1 cellular context compared by ENCODE assay signal in the genomic region with DNA sequence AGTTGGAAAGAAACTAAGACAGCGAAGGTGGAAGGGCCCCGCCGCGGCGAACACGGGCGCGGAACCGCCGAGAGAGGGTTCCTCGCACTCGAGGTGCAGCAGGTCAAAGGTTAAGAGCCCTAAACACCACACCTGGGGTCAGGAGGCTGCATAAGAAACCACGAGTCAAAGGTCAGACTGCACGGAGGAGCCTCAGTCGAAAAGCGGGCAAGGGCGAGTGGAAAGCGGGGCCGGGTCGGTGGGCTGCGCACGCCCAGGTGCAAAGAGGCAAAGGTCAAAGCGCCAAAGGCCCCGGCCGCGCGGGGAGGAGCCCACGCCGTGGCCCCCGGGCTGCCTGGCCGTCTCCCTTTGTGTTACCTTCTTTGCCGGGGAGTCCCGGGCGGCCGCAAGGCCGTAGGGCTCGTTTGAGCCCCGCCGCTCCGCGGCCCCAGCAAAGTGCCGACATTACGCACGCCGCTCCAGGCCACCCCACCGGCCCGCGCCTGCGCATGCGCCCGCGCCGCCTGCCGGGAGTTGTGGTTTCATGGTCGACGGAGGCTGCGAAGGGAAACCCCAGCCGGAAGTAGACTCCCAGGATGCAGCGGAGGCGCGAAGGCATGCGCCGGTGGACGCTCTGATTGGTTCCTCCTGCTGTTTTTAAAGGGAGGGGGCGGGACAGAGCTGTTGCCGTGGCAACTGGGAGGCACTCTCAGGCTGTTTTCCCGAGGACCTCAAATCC.
TF ChIP-seq lines count a peak whose summit lies in the region.

A gene (minus strand): TSS at position 470 of the 718 bp plus-strand sequence. CDS start 25 bp downstream, at position 445.

TF ChIP-seq in K562, 482 proteins besides CTCF, POLR2A, EP300 and RAD21 (continued from another document and continues in another):
- TF ChIP-seq, protein P1, sequence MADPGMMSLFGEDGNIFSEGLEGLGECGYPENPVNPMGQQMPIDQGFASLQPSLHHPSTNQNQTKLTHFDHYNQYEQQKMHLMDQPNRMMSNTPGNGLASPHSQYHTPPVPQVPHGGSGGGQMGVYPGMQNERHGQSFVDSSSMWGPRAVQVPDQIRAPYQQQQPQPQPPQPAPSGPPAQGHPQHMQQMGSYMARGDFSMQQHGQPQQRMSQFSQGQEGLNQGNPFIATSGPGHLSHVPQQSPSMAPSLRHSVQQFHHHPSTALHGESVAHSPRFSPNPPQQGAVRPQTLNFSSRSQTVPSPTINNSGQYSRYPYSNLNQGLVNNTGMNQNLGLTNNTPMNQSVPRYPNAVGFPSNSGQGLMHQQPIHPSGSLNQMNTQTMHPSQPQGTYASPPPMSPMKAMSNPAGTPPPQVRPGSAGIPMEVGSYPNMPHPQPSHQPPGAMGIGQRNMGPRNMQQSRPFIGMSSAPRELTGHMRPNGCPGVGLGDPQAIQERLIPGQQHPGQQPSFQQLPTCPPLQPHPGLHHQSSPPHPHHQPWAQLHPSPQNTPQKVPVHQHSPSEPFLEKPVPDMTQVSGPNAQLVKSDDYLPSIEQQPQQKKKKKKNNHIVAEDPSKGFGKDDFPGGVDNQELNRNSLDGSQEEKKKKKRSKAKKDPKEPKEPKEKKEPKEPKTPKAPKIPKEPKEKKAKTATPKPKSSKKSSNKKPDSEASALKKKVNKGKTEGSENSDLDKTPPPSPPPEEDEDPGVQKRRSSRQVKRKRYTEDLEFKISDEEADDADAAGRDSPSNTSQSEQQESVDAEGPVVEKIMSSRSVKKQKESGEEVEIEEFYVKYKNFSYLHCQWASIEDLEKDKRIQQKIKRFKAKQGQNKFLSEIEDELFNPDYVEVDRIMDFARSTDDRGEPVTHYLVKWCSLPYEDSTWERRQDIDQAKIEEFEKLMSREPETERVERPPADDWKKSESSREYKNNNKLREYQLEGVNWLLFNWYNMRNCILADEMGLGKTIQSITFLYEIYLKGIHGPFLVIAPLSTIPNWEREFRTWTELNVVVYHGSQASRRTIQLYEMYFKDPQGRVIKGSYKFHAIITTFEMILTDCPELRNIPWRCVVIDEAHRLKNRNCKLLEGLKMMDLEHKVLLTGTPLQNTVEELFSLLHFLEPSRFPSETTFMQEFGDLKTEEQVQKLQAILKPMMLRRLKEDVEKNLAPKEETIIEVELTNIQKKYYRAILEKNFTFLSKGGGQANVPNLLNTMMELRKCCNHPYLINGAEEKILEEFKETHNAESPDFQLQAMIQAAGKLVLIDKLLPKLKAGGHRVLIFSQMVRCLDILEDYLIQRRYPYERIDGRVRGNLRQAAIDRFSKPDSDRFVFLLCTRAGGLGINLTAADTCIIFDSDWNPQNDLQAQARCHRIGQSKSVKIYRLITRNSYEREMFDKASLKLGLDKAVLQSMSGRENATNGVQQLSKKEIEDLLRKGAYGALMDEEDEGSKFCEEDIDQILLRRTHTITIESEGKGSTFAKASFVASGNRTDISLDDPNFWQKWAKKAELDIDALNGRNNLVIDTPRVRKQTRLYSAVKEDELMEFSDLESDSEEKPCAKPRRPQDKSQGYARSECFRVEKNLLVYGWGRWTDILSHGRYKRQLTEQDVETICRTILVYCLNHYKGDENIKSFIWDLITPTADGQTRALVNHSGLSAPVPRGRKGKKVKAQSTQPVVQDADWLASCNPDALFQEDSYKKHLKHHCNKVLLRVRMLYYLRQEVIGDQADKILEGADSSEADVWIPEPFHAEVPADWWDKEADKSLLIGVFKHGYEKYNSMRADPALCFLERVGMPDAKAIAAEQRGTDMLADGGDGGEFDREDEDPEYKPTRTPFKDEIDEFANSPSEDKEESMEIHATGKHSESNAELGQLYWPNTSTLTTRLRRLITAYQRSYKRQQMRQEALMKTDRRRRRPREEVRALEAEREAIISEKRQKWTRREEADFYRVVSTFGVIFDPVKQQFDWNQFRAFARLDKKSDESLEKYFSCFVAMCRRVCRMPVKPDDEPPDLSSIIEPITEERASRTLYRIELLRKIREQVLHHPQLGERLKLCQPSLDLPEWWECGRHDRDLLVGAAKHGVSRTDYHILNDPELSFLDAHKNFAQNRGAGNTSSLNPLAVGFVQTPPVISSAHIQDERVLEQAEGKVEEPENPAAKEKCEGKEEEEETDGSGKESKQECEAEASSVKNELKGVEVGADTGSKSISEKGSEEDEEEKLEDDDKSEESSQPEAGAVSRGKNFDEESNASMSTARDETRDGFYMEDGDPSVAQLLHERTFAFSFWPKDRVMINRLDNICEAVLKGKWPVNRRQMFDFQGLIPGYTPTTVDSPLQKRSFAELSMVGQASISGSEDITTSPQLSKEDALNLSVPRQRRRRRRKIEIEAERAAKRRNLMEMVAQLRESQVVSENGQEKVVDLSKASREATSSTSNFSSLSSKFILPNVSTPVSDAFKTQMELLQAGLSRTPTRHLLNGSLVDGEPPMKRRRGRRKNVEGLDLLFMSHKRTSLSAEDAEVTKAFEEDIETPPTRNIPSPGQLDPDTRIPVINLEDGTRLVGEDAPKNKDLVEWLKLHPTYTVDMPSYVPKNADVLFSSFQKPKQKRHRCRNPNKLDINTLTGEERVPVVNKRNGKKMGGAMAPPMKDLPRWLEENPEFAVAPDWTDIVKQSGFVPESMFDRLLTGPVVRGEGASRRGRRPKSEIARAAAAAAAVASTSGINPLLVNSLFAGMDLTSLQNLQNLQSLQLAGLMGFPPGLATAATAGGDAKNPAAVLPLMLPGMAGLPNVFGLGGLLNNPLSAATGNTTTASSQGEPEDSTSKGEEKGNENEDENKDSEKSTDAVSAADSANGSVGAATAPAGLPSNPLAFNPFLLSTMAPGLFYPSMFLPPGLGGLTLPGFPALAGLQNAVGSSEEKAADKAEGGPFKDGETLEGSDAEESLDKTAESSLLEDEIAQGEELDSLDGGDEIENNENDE (IDR thresholded peaks at IDR 0.05; ENCODE audit: low read depth, low read length): no peak
- TF ChIP-seq MAZ (CRISPR knock-in tag; conservative IDR thresholded peaks at IDR 0.05 in 1 of 2, IDR thresholded peaks at IDR 0.05 in 1 of 2) (no peak; a peak in 1 of 4 replicates), ZKSCAN1 (IDR thresholded peaks at IDR 0.05; ENCODE audit: low read depth, low read length) (0 out of 2 replicates have a peak, but pooled peaks have one; percentile 20), MAFF (IDR thresholded peaks at IDR 0.05; ENCODE audit: low read length) (no peak), STAG1 (CRISPR knock-in tag; IDR thresholded peaks at IDR 0.05; ENCODE audit: borderline replicate concordance) (no peak), LARP7 (IDR thresholded peaks at IDR 0.05) (no peak), ZFP36 (IDR thresholded peaks at IDR 0.05; ENCODE audit: low read depth, low read length, partially characterized antibody) (no peak), ZNF121 (CRISPR knock-in tag; conservative IDR thresholded peaks at IDR 0.05) (no peak), MIER1 (IDR thresholded peaks at IDR 0.05; ENCODE audit: low read depth) (no peak), XRCC3 (IDR thresholded peaks at IDR 0.05) (no peak), KLF16 (IDR thresholded peaks at IDR 0.05) (no peak), GTF2A2 (tag; IDR thresholded peaks at IDR 0.05) (no peak), ZNF431 (CRISPR knock-in tag; IDR thresholded peaks at IDR 0.05) (no peak), SMC3 (conservative IDR thresholded peaks at IDR 0.05; ENCODE audit: insufficient read depth, low read depth, low read length) (no peak), ZNF561 (CRISPR knock-in tag; conservative IDR thresholded peaks at IDR 0.05) (no peak), PRPF4 (IDR thresholded peaks at IDR 0.05; ENCODE audit: insufficient read depth, low read depth, low read length, poor library complexity, severe bottlenecking) (no peak), MTA2 (IDR thresholded peaks at IDR 0.05; ENCODE audit: low read depth) (no peak), ZNF717 (CRISPR knock-in tag; IDR thresholded peaks at IDR 0.05) (no peak), ADNP (tag; IDR thresholded peaks at IDR 0.05) (no peak), HNRNPH1 (optimal IDR thresholded peaks at IDR 0.05; ENCODE audit: low read depth, low read length) (no peak), PML (IDR thresholded peaks at IDR 0.05; ENCODE audit: low read length) (peak; percentile 21; the same call in 1 of the 2 replicates), SMARCE1 (IDR thresholded peaks at IDR 0.05) (no peak), KAT2B (IDR thresholded peaks at IDR 0.05; ENCODE audit: low read depth, low read length) (no peak), NONO (IDR thresholded peaks at IDR 0.05; ENCODE audit: low read depth in 2 of 2, low read length in 1 of 2) (0 out of 4 replicates have a peak, but pooled peaks of 1 of the 2 experiments have one; percentile 23), FOS (IDR thresholded peaks at IDR 0.05; ENCODE audit: extremely low read depth, insufficient read length) (peak; percentile 86), ILF3 (IDR thresholded peaks at IDR 0.05; ENCODE audit: borderline replicate concordance) (no peak), FOXP1 (CRISPR knock-in tag; IDR thresholded peaks at IDR 0.05) (no peak), ZNF785 (CRISPR knock-in tag; IDR thresholded peaks at IDR 0.05) (no peak)
- TF ChIP-seq, protein P2, sequence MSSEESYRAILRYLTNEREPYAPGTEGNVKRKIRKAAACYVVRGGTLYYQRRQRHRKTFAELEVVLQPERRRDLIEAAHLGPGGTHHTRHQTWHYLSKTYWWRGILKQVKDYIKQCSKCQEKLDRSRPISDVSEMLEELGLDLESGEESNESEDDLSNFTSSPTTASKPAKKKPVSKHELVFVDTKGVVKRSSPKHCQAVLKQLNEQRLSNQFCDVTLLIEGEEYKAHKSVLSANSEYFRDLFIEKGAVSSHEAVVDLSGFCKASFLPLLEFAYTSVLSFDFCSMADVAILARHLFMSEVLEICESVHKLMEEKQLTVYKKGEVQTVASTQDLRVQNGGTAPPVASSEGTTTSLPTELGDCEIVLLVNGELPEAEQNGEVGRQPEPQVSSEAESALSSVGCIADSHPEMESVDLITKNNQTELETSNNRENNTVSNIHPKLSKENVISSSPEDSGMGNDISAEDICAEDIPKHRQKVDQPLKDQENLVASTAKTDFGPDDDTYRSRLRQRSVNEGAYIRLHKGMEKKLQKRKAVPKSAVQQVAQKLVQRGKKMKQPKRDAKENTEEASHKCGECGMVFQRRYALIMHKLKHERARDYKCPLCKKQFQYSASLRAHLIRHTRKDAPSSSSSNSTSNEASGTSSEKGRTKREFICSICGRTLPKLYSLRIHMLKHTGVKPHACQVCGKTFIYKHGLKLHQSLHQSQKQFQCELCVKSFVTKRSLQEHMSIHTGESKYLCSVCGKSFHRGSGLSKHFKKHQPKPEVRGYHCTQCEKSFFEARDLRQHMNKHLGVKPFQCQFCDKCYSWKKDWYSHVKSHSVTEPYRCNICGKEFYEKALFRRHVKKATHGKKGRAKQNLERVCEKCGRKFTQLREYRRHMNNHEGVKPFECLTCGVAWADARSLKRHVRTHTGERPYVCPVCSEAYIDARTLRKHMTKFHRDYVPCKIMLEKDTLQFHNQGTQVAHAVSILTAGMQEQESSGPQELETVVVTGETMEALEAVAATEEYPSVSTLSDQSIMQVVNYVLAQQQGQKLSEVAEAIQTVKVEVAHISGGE (CRISPR knock-in tag; IDR thresholded peaks at IDR 0.05): peak in 1 of 3 experiments; percentile 73; a peak in 2 of 6 replicates
- TF ChIP-seq, protein P3, sequence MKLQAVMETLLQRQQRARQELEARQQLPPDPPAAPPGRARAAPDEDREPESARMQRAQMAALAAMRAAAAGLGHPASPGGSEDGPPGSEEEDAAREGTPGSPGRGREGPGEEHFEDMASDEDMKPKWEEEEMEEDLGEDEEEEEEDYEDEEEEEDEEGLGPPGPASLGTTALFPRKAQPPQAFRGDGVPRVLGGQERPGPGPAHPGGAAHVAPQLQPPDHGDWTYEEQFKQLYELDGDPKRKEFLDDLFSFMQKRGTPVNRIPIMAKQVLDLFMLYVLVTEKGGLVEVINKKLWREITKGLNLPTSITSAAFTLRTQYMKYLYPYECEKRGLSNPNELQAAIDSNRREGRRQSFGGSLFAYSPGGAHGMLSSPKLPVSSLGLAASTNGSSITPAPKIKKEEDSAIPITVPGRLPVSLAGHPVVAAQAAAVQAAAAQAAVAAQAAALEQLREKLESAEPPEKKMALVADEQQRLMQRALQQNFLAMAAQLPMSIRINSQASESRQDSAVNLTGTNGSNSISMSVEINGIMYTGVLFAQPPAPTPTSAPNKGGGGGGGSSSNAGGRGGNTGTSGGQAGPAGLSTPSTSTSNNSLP (IDR thresholded peaks at IDR 0.05; ENCODE audit: borderline replicate concordance, low read depth, low read length): no peak
- TF ChIP-seq, protein P4, sequence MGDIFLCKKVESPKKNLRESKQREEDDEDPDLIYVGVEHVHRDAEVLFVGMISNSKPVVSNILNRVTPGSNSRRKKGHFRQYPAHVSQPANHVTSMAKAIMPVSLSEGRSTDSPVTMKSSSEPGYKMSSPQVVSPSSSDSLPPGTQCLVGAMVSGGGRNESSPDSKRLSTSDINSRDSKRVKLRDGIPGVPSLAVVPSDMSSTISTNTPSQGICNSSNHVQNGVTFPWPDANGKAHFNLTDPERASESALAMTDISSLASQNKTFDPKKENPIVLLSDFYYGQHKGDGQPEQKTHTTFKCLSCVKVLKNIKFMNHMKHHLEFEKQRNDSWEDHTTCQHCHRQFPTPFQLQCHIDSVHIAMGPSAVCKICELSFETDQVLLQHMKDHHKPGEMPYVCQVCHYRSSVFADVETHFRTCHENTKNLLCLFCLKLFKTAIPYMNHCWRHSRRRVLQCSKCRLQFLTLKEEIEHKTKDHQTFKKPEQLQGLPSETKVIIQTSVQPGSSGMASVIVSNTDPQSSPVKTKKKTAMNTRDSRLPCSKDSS (IDR thresholded peaks at IDR 0.05; ENCODE audit: low read depth, partially characterized antibody): no peak
- TF ChIP-seq, protein P5, sequence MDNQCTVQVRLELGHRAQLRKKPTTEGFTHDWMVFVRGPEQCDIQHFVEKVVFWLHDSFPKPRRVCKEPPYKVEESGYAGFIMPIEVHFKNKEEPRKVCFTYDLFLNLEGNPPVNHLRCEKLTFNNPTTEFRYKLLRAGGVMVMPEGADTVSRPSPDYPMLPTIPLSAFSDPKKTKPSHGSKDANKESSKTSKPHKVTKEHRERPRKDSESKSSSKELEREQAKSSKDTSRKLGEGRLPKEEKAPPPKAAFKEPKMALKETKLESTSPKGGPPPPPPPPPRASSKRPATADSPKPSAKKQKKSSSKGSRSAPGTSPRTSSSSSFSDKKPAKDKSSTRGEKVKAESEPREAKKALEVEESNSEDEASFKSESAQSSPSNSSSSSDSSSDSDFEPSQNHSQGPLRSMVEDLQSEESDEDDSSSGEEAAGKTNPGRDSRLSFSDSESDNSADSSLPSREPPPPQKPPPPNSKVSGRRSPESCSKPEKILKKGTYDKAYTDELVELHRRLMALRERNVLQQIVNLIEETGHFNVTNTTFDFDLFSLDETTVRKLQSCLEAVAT (IDR thresholded peaks at IDR 0.05): no peak
- TF ChIP-seq, protein P6, sequence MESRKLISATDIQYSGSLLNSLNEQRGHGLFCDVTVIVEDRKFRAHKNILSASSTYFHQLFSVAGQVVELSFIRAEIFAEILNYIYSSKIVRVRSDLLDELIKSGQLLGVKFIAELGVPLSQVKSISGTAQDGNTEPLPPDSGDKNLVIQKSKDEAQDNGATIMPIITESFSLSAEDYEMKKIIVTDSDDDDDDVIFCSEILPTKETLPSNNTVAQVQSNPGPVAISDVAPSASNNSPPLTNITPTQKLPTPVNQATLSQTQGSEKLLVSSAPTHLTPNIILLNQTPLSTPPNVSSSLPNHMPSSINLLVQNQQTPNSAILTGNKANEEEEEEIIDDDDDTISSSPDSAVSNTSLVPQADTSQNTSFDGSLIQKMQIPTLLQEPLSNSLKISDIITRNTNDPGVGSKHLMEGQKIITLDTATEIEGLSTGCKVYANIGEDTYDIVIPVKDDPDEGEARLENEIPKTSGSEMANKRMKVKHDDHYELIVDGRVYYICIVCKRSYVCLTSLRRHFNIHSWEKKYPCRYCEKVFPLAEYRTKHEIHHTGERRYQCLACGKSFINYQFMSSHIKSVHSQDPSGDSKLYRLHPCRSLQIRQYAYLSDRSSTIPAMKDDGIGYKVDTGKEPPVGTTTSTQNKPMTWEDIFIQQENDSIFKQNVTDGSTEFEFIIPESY (CRISPR knock-in tag; IDR thresholded peaks at IDR 0.05): peak; percentile 31; the same call in 1 of the 2 replicates
